In the genomic region with DNA sequence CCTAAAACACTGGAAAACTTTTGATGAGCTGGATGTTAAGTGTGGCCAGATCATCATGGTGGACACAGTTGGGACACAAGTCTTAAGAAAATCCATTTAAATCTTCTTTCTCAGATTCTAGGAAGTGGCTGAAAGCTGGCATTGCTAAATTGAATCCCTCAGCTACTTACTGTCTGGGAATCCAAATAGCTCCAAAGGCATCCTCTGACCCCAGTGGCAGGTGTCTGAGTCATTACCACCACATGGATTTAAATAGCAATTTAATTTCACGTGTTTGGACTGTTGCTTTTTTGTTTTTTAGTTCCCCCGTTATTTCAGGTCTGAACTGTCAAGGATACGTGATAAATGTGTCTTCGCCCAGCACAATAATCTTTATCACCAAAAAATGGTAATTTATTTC, we compare ENCODE assay signal across 33 cellular contexts. TPM values are rescaled to one million over a fixed set of nuclear protein-coding genes. Genes with fewer than 3 reads are reported as not detected.
"Had no signal": no experiment of that assay in that cellular context is flagged by ENCODE, and none has a peak within 500 bp of the region (broad histone marks: within the 10 kb centered on the region; RNA-seq: fewer than 3 reads in every experiment).

No MANE protein-coding gene starts in this region.

- ATAC-seq: activated CD4-positive, alpha-beta T cell treated with anti-CD3 and anti-CD28 coated beads for 36 hours; activated CD4-positive, CD25-positive, alpha-beta regulatory T cell treated with anti-CD3 and anti-CD28 coated beads, Interleukin-2, amount 50 U/mL, for 24 hours; activated CD8-positive, alpha-beta memory T cell treated with anti-CD3 and anti-CD28 coated beads, Interleukin-2, amount 10 ng/mL, durations not matched to agents 7 days and 5 days; activated CD8-positive, alpha-beta T cell treated with anti-CD3 and anti-CD28 coated beads, Interleukin-2, amount 10 ng/mL, durations not matched to agents 7 days and 5 days; activated naive CD4-positive, alpha-beta T cell treated with anti-CD3 and anti-CD28 coated beads, Interleukin-2, amount 50 U/mL, for 72 hours; WTC11 had no signal

- DNase-seq: activated CD4-positive, alpha-beta memory T cell treated with anti-CD3 and anti-CD28 coated beads, Interleukin-2, amount 10 ng/mL, durations not matched to agents 7 days and 5 days; activated CD4-positive, alpha-beta T cell treated with anti-CD3 and anti-CD28 coated beads for 1 hour; activated CD4-positive, alpha-beta T cell treated with anti-CD3 and anti-CD28 coated beads for 36 hours; activated CD4-positive, alpha-beta T cell treated with anti-CD3 and anti-CD28 coated beads for 48 hours; activated CD4-positive, alpha-beta T cell treated with anti-CD3 and anti-CD28 coated beads, Interleukin-2, amount 10 ng/mL, durations not matched to agents 7 days and 5 days; activated CD4-positive, alpha-beta T cell treated with anti-CD3 and anti-CD28 coated beads, Interleukin-2, amount 50 U/mL, for 48 hours; activated CD4-positive, CD25-positive, alpha-beta regulatory T cell; activated CD8-positive, alpha-beta memory T cell treated with anti-CD3 and anti-CD28 coated beads for 24 hours; activated CD8-positive, alpha-beta memory T cell treated with anti-CD3 and anti-CD28 coated beads, Interleukin-2, amount 10 ng/mL, durations not matched to agents 7 days and 5 days; activated CD8-positive, alpha-beta memory T cell treated with anti-CD3 and anti-CD28 coated beads, Interleukin-2, amount 50 U/mL, for 48 hours; activated CD8-positive, alpha-beta T cell treated with anti-CD3 and anti-CD28 coated beads, Interleukin-2, amount 10 ng/mL, durations not matched to agents 7 days and 5 days; activated effector memory CD4-positive, alpha-beta T cell treated with anti-CD3 and anti-CD28 coated beads, Interleukin-2, amount 50 U/mL, for 16 hours; activated gamma-delta T cell treated with Interleukin-2 at 50 U/mL for 16 hours; activated naive CD4-positive, alpha-beta T cell; activated naive CD4-positive, alpha-beta T cell treated with anti-CD3 and anti-CD28 coated beads for 36 hours; activated naive CD4-positive, alpha-beta T cell treated with anti-CD3 and anti-CD28 coated beads, Interleukin-2, amount 50 U/mL, for 16 hours; activated naive CD8-positive, alpha-beta T cell treated with anti-CD3 and anti-CD28 coated beads for 36 hours; activated T-cell treated with anti-CD3 and anti-CD28 coated beads, Interleukin-2, amount 50 U/mL, for 24 hours; activated T-cell treated with anti-CD3 and anti-CD28 coated beads, Interleukin-2, amount 50 U/mL, for 48 hours; adrenal gland; amniotic stem cell; caudate nucleus; cerebellar nuclear complex; T-helper 1 cell; T-helper 2 cell; T-helper 9 cell had no signal

RNA-seq across cellular contexts. Expression of a gene that starts 33.3 kb away (rescaled TPM):
- total RNA-seq: activated CD4-positive, alpha-beta memory T cell treated with anti-CD3 and anti-CD28 coated beads, Interleukin-2, amount 10 ng/mL, durations not matched to agents 7 days and 5 days; activated CD4-positive, alpha-beta T cell treated with anti-CD3 and anti-CD28 coated beads for 36 hours; activated CD4-positive, alpha-beta T cell treated with anti-CD3 and anti-CD28 coated beads, Interleukin-2, amount 10 ng/mL, durations not matched to agents 7 days and 5 days; activated CD8-positive, alpha-beta memory T cell treated with anti-CD3 and anti-CD28 coated beads, Interleukin-2, amount 10 ng/mL, durations not matched to agents 7 days and 5 days; activated CD8-positive, alpha-beta T cell treated with anti-CD3 and anti-CD28 coated beads, Interleukin-2, amount 10 ng/mL, durations not matched to agents 7 days and 5 days; activated naive CD4-positive, alpha-beta T cell treated with anti-CD3 and anti-CD28 coated beads for 36 hours; activated naive CD4-positive, alpha-beta T cell treated with anti-CD3 and anti-CD28 coated beads, Interleukin-2, amount 50 U/mL, for 72 hours; activated naive CD8-positive, alpha-beta T cell treated with anti-CD3 and anti-CD28 coated beads for 36 hours; adrenal gland; ascending aorta; bronchial epithelial cell; cardiac muscle cell; chondrocyte; WTC11 had no signal
- polyA plus RNA-seq: adrenal gland, cardiac muscle cell had no signal
